8 cellular contexts compared by ENCODE assay signal in the genomic region with DNA sequence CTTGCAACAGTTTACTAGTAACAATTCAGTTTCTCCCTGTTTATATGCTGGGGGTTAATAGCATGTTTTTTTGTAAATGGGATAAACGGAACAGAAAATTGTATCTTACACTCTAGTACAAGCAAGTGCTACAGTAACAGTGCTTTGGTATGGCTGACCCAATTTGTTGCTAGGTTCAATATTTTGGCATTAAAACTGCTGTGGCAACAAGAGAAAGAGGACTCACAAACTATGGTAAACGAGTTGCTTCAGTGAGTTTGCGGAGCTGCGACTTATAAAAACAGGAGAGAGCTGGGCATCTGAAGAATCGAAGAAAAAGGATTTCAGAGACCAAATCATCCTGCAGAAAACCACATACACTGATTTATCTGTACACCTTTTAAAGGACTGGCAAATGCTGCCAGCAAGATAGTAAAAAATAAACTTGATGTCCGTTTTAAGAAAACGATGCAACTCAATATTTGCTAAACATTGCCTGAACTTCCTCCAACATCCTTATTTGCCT. TPM values are rescaled to one million over a fixed set of nuclear protein-coding genes. Genes with fewer than 3 reads are reported as not detected.
DNase-seq lines count a peak whose midpoint lies in the region; ATAC-seq lines count a peak whose summit lies in the region.

No MANE protein-coding gene starts in this region.

- H3K4me3 Mint-ChIP-seq in activated T-cell treated with anti-CD3 and anti-CD28 coated beads, Interleukin-2, amount 50 U/mL, for 72 hours = peak overlapping the region; percentile 90 to 95
- H3K4me3 Mint-ChIP-seq in activated naive CD8-positive, alpha-beta T cell treated with anti-CD3 and anti-CD28 coated beads, Interleukin-2, amount 50 U/mL, for 24 hours = peak overlapping the region; percentile 96
- peak overlapping the region; percentile 93 for H3K4me3 Mint-ChIP-seq in stimulated activated memory B cell treated with anti-CD40 and anti-IgM and Interleukin-4, amounts not matched to agents 10 μg/mL and 1 μg/mL and 100 μg/mL, for 72 hours

- H3K36me3 Mint-ChIP-seq in activated T-cell treated with anti-CD3 and anti-CD28 coated beads, Interleukin-2, amount 50 U/mL, for 72 hours (ENCODE audit: insufficient read depth in 2 of 2) = peaks cover 12 to 22% of the 10 kb centered on the region in 2 donors
- H3K36me3 Mint-ChIP-seq in activated naive CD8-positive, alpha-beta T cell treated with anti-CD3 and anti-CD28 coated beads, Interleukin-2, amount 50 U/mL, for 24 hours (ENCODE audit: low read depth) = peaks cover 64% of the 10 kb centered on the region
- H3K36me3 Mint-ChIP-seq in stimulated activated memory B cell treated with anti-CD40 and anti-IgM and Interleukin-4, amounts not matched to agents 10 μg/mL and 1 μg/mL and 100 μg/mL, for 72 hours = peaks cover 22% of the 10 kb centered on the region

- no peak for ATAC-seq in activated T-cell treated with anti-CD3 and anti-CD28 coated beads, Interleukin-2, amount 50 U/mL, for 72 hours (replicated peaks in 1 of 2)
- no peak for ATAC-seq in activated naive CD8-positive, alpha-beta T cell treated with anti-CD3 and anti-CD28 coated beads, Interleukin-2, amount 50 U/mL, for 24 hours
- ATAC-seq in stimulated activated memory B cell treated with anti-CD40 and anti-IgM and Interleukin-4, amounts not matched to agents 10 μg/mL and 1 μg/mL and 100 μg/mL, for 72 hours = no peak

- H3K4me3 ChIP-seq in iPS-18c (ENCODE audit: insufficient read depth, low read depth, low read length) = peak overlapping the region; percentile 75; the same call in 1 of the 2 replicates

- H3K9me3 Mint-ChIP-seq in activated T-cell treated with anti-CD3 and anti-CD28 coated beads, Interleukin-2, amount 50 U/mL, for 72 hours = no peaks in the 10 kb centered on the region
- H3K9me3 Mint-ChIP-seq in activated naive CD8-positive, alpha-beta T cell treated with anti-CD3 and anti-CD28 coated beads, Interleukin-2, amount 50 U/mL, for 24 hours = no peaks in the 10 kb centered on the region
- no peaks in the 10 kb centered on the region for H3K9me3 Mint-ChIP-seq in stimulated activated memory B cell treated with anti-CD40 and anti-IgM and Interleukin-4, amounts not matched to agents 10 μg/mL and 1 μg/mL and 100 μg/mL, for 72 hours

- no peak for DNase-seq in activated T-cell treated with anti-CD3 and anti-CD28 coated beads, Interleukin-2, amount 50 U/mL, for 72 hours
- no peak for DNase-seq in activated T-cell treated with anti-CD3 and anti-CD28 coated beads, Interleukin-2, amount 50 U/mL, for 48 hours
- no peak for DNase-seq in activated naive CD8-positive, alpha-beta T cell treated with anti-CD3 and anti-CD28 coated beads, Interleukin-2, amount 50 U/mL, for 24 hours
- DNase-seq in mucosa of gallbladder (ENCODE audit: low spot score) = no peak
- no peak for DNase-seq in effector CD8-positive, alpha-beta T cell (lab: John Stamatoyannopoulos, UW)
- no peak for DNase-seq in activated gamma-delta T cell treated with Interleukin-2 at 50 U/mL for 16 hours

- no peaks in the 10 kb centered on the region for H3K27me3 Mint-ChIP-seq in activated T-cell treated with anti-CD3 and anti-CD28 coated beads, Interleukin-2, amount 50 U/mL, for 72 hours (ENCODE audit: low read depth)
- no peaks in the 10 kb centered on the region for H3K27me3 Mint-ChIP-seq in activated naive CD8-positive, alpha-beta T cell treated with anti-CD3 and anti-CD28 coated beads, Interleukin-2, amount 50 U/mL, for 24 hours
- no peaks in the 10 kb centered on the region for H3K27me3 Mint-ChIP-seq in stimulated activated memory B cell treated with anti-CD40 and anti-IgM and Interleukin-4, amounts not matched to agents 10 μg/mL and 1 μg/mL and 100 μg/mL, for 72 hours

- no peaks in the 10 kb centered on the region for H3K9me3 ChIP-seq in iPS-18c (ENCODE audit: control insufficient read depth, insufficient read depth, low read length)

- peaks cover 61% of the 10 kb centered on the region for H3K4me1 Mint-ChIP-seq in activated T-cell treated with anti-CD3 and anti-CD28 coated beads, Interleukin-2, amount 50 U/mL, for 72 hours (ENCODE audit: low read depth)
- peaks cover 69% of the 10 kb centered on the region for H3K4me1 Mint-ChIP-seq in activated naive CD8-positive, alpha-beta T cell treated with anti-CD3 and anti-CD28 coated beads, Interleukin-2, amount 50 U/mL, for 24 hours
- peaks cover 63% of the 10 kb centered on the region for H3K4me1 Mint-ChIP-seq in stimulated activated memory B cell treated with anti-CD40 and anti-IgM and Interleukin-4, amounts not matched to agents 10 μg/mL and 1 μg/mL and 100 μg/mL, for 72 hours

- H3K27ac Mint-ChIP-seq in activated T-cell treated with anti-CD3 and anti-CD28 coated beads, Interleukin-2, amount 50 U/mL, for 72 hours = peak overlapping the region; percentile 98
- H3K27ac Mint-ChIP-seq in activated naive CD8-positive, alpha-beta T cell treated with anti-CD3 and anti-CD28 coated beads, Interleukin-2, amount 50 U/mL, for 24 hours = peak overlapping the region; percentile 95
- no peak overlapping the region for H3K27ac Mint-ChIP-seq in stimulated activated memory B cell treated with anti-CD40 and anti-IgM and Interleukin-4, amounts not matched to agents 10 μg/mL and 1 μg/mL and 100 μg/mL, for 72 hours

RNA-seq across cellular contexts. Expression of gene GLUD1, which starts 2.2 kb away (rescaled TPM):
- 100 to 1,000 TPM; 123 to 160 TPM for total RNA-seq in activated T-cell treated with anti-CD3 and anti-CD28 coated beads, Interleukin-2, amount 50 U/mL, for 72 hours
- 126 TPM for total RNA-seq in mucosa of gallbladder

RNA-seq across cellular contexts. Expression of gene SHLD2, which starts 2.6 kb away (rescaled TPM):
- total RNA-seq in activated T-cell treated with anti-CD3 and anti-CD28 coated beads, Interleukin-2, amount 50 U/mL, for 72 hours = 10 to 100 TPM; 28.7 to 33.3 TPM
- 18.4 TPM for total RNA-seq in mucosa of gallbladder
